In the genomic region with DNA sequence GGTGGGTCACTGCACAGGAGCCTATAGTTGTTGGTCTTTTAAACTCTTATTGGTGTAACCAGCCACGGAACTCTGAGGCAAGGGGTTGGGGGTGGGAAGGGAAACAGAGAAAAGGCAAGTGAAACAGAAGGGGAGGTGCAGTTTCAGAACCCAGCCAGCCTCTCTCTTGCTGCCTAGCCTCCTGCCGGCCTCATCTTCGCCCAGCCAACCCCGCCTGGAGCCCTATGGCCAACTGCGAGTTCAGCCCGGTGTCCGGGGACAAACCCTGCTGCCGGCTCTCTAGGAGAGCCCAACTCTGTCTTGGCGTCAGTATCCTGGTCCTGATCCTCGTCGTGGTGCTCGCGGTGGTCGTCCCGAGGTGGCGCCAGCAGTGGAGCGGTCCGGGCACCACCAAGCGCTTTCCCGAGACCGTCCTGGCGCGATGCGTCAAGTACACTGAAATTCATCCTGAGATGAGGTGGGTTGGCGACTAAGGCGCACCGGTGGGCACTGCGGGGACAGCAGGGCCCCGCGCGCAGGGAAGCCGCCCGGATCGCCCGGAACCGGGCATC, we compare ENCODE assay signal across 8 cellular contexts. TPM values are rescaled to one million over a fixed set of nuclear protein-coding genes. Genes with fewer than 3 reads are reported as not detected.
DNase-seq lines count a peak whose midpoint lies in the region; ATAC-seq and TF ChIP-seq lines count a peak whose summit lies in the region.

Gene CD38, plus strand, starts transcription at position 138 of the 551 bp plus-strand sequence. Its CDS starts 87 bp downstream, at position 225.

- H3K9me3 ChIP-seq in CD4-positive, alpha-beta memory T cell (ENCODE audit: control insufficient read depth in 1 of 2, low read length in 2 of 2) = no peaks in the 10 kb centered on the region
- H3K9me3 ChIP-seq in neural progenitor cell (ENCODE audit: low read depth) = no peaks in the 10 kb centered on the region

- H3K27ac ChIP-seq in CD4-positive, alpha-beta memory T cell (ENCODE audit: low read depth, low read length) = no peak within 1 kb of the TSS
- H3K27ac ChIP-seq in neural progenitor cell = no peak within 1 kb of the TSS

- peak within 1 kb of the TSS; percentile 78 to 91 (median 88) for H3K4me3 Mint-ChIP-seq in CD4-positive, alpha-beta memory T cell
- peak within 1 kb of the TSS; percentile 85 for H3K4me3 Mint-ChIP-seq in activated CD4-positive, alpha-beta T cell treated with anti-CD3 and anti-CD28 coated beads, Interleukin-2, amount 10 ng/mL, durations not matched to agents 7 days and 5 days
- H3K4me3 Mint-ChIP-seq in neural progenitor cell = peak within 1 kb of the TSS; percentile 87

- no peaks in the 10 kb centered on the region for H3F3A ChIP-seq in neural progenitor cell (ENCODE audit: low read depth)

- no peak for TF ChIP-seq CTCF in fibroblast of mammary gland (conservative IDR thresholded peaks at IDR 0.05; ENCODE audit: control insufficient read depth, insufficient read depth, low read depth, low read length)
- no peak for TF ChIP-seq CTCF in neural progenitor cell (IDR thresholded peaks at IDR 0.05)

- no peaks in the 10 kb centered on the region for H4K20me1 ChIP-seq in neural progenitor cell (ENCODE audit: low read depth)

- peak within 1 kb of the TSS; percentile 58 for H2AFZ ChIP-seq in neural progenitor cell (replicated peaks)

- peak within 1 kb of the TSS; percentile 48 for H3K4me3 ChIP-seq in CD4-positive, alpha-beta memory T cell (ENCODE audit: low read length in 2 of 2)
- H3K4me3 ChIP-seq in fibroblast of mammary gland (ENCODE audit: control insufficient read depth, low read depth, low read length) = peak within 1 kb of the TSS; percentile 45
- peak within 1 kb of the TSS; percentile 56 for H3K4me3 ChIP-seq in neural progenitor cell

- H3K27ac Mint-ChIP-seq in CD4-positive, alpha-beta memory T cell = peak within 1 kb of the TSS in 5 of 7 donors; percentile 20 to 79 (median 47)
- H3K27ac Mint-ChIP-seq in activated CD4-positive, alpha-beta T cell treated with anti-CD3 and anti-CD28 coated beads, Interleukin-2, amount 10 ng/mL, durations not matched to agents 7 days and 5 days = peak within 1 kb of the TSS; percentile 91
- H3K27ac Mint-ChIP-seq in neural progenitor cell = no peak within 1 kb of the TSS

- ATAC-seq in GM19397 (IDR thresholded peaks at IDR 0.05; ENCODE audit: unreplicated experiment) (peak; percentile 65), HG03469 (IDR thresholded peaks at IDR 0.05; ENCODE audit: unreplicated experiment) (peak; percentile 34)

- H3K27me3 Mint-ChIP-seq in CD4-positive, alpha-beta memory T cell = peaks cover 0 to 2% of the 10 kb centered on the region in 2 donors
- peaks cover 16% of the 10 kb centered on the region for H3K27me3 Mint-ChIP-seq in activated CD4-positive, alpha-beta T cell treated with anti-CD3 and anti-CD28 coated beads, Interleukin-2, amount 10 ng/mL, durations not matched to agents 7 days and 5 days
- peaks cover 28% of the 10 kb centered on the region for H3K27me3 Mint-ChIP-seq in neural progenitor cell (ENCODE audit: insufficient read depth, low read depth)

- H3K27me3 ChIP-seq in CD4-positive, alpha-beta memory T cell (ENCODE audit: insufficient read depth, low read length) = no peaks in the 10 kb centered on the region
- peaks cover 70% of the 10 kb centered on the region for H3K27me3 ChIP-seq in neural progenitor cell

- peaks cover 34% of the 10 kb centered on the region for H3K4me1 ChIP-seq in CD4-positive, alpha-beta memory T cell (ENCODE audit: insufficient read depth, low read length)
- H3K4me1 ChIP-seq in neural progenitor cell = no peaks in the 10 kb centered on the region

- intact Hi-C loops in CD4-positive, alpha-beta memory T cell (cut with micrococcal nuclease) = loop anchor here (10.0 kb wide), 1 partner anchor 447 kb away; the partner anchor contains the start of gene TAPT1

- peaks cover 29 to 50% (median 40%) of the 10 kb centered on the region in 4 donors for H3K4me1 Mint-ChIP-seq in CD4-positive, alpha-beta memory T cell
- peaks cover 77% of the 10 kb centered on the region for H3K4me1 Mint-ChIP-seq in activated CD4-positive, alpha-beta T cell treated with anti-CD3 and anti-CD28 coated beads, Interleukin-2, amount 10 ng/mL, durations not matched to agents 7 days and 5 days
- peaks cover 9% of the 10 kb centered on the region for H3K4me1 Mint-ChIP-seq in neural progenitor cell

- CTCF ChIA-PET in CD4-positive, alpha-beta memory T cell (lab: Charles Lee; ENCODE audit: partially characterized antibody) = interaction anchor here (1.5 to 2.9 kb wide), 2 partner anchors 21 to 51 kb away, joined by 4 to 9 read pairs; no protein-coding TSS in a partner anchor
- CTCF ChIA-PET in activated CD4-positive, alpha-beta T cell treated with anti-CD3 and anti-CD28 coated beads, Interleukin-2, amount 10 ng/mL, durations not matched to agents 7 days and 5 days (lab: Charles Lee) = interaction anchor here (1.0 to 1.5 kb wide), 3 partner anchors 18 to 45 kb away, joined by 3 to 4 read pairs (median 3); no protein-coding TSS in a partner anchor

- no peaks in the 10 kb centered on the region for H3K79me2 ChIP-seq in neural progenitor cell (ENCODE audit: low read depth)

- H3K9ac ChIP-seq in neural progenitor cell = no peak within 1 kb of the TSS

- peaks cover 0 to 3% (median 0%) of the 10 kb centered on the region in 8 donors for H3K9me3 Mint-ChIP-seq in CD4-positive, alpha-beta memory T cell
- H3K9me3 Mint-ChIP-seq in activated CD4-positive, alpha-beta T cell treated with anti-CD3 and anti-CD28 coated beads, Interleukin-2, amount 10 ng/mL, durations not matched to agents 7 days and 5 days = peaks cover 6% of the 10 kb centered on the region
- H3K9me3 Mint-ChIP-seq in neural progenitor cell = no peaks in the 10 kb centered on the region

- H3K36me3 ChIP-seq in CD4-positive, alpha-beta memory T cell (ENCODE audit: insufficient read depth, low read length) = no peaks in the 10 kb centered on the region
- no peaks in the 10 kb centered on the region for H3K36me3 ChIP-seq in neural progenitor cell

- no peak for DNase-seq in CD4-positive, alpha-beta memory T cell
- DNase-seq in activated CD4-positive, alpha-beta T cell treated with anti-CD3 and anti-CD28 coated beads, Interleukin-2, amount 10 ng/mL, durations not matched to agents 7 days and 5 days = peak; percentile 75
- DNase-seq in fibroblast of mammary gland (ENCODE audit: low read depth) = no peak
- DNase-seq in neural progenitor cell (ENCODE audit: low spot score) = peak; percentile 55
- no peak for DNase-seq in central memory CD4-positive, alpha-beta T cell
- DNase-seq in NCI-H774 (lab: John Stamatoyannopoulos, UW) = no peak

- H3K36me3 Mint-ChIP-seq in CD4-positive, alpha-beta memory T cell = no peaks in the 10 kb centered on the region
- H3K36me3 Mint-ChIP-seq in activated CD4-positive, alpha-beta T cell treated with anti-CD3 and anti-CD28 coated beads, Interleukin-2, amount 10 ng/mL, durations not matched to agents 7 days and 5 days (ENCODE audit: low read depth) = peaks cover 61% of the 10 kb centered on the region
- H3K36me3 Mint-ChIP-seq in neural progenitor cell = no peaks in the 10 kb centered on the region

- POLR2A ChIA-PET in CD4-positive, alpha-beta memory T cell (lab: Charles Lee; ENCODE audit: partially characterized antibody) = interaction anchor here (2.2 kb wide), 1 partner anchor 12 kb away, joined by 15 read pairs; no protein-coding TSS in a partner anchor
- POLR2A ChIA-PET in activated CD4-positive, alpha-beta T cell treated with anti-CD3 and anti-CD28 coated beads, Interleukin-2, amount 10 ng/mL, durations not matched to agents 7 days and 5 days (lab: Charles Lee) = no interaction called here

- peak within 1 kb of the TSS; percentile 93 for H3K4me2 ChIP-seq in neural progenitor cell

RNA-seq across cellular contexts. Expression of gene CD38, which starts in this region (rescaled TPM):
- total RNA-seq in CD4-positive, alpha-beta memory T cell = 1 to 10 TPM in 1 of 2 experiments, under 1 TPM in 1; 1.00 to 1.7 TPM
- 1 to 10 TPM in 1 of 2 donors, under 1 TPM in 1; 0.69 to 3.0 TPM for polyA plus RNA-seq in CD4-positive, alpha-beta memory T cell
- total RNA-seq in activated CD4-positive, alpha-beta T cell treated with anti-CD3 and anti-CD28 coated beads, Interleukin-2, amount 10 ng/mL, durations not matched to agents 7 days and 5 days = 10 to 100 TPM; 87.4 to 95.3 TPM
- 0.19 and 0.64 TPM in 2 replicates for total RNA-seq in neural progenitor cell (ENCODE audit: low replicate concordance)

Comparison
In these comparisons a context has a peak if more than half of its experiments do, and no peak if none do; other contexts are left out.
1. RNA of gene CD38 (total RNA-seq): 87.4 to 95.3 TPM in activated CD4-positive, alpha-beta T cell treated with anti-CD3 and anti-CD28 coated beads, Interleukin-2, amount 10 ng/mL, durations not matched to agents 7 days and 5 days; 1.00 to 1.7 TPM in CD4-positive, alpha-beta memory T cell and 0.19 to 0.64 TPM in neural progenitor cell; every median in the first group is over 10 times any median in the second.
2. Peak in DNase-seq, H3K4me3 ChIP-seq and H3K4me2 ChIP-seq in neural progenitor cell; RNA of the gene not detected or under 1 TPM.
3. Peak in every context shown above with its lines, with median percentiles within 50 percentile points of each other: H3K4me3 ChIP-seq and H3K4me3 Mint-ChIP-seq.